In the genomic region with DNA sequence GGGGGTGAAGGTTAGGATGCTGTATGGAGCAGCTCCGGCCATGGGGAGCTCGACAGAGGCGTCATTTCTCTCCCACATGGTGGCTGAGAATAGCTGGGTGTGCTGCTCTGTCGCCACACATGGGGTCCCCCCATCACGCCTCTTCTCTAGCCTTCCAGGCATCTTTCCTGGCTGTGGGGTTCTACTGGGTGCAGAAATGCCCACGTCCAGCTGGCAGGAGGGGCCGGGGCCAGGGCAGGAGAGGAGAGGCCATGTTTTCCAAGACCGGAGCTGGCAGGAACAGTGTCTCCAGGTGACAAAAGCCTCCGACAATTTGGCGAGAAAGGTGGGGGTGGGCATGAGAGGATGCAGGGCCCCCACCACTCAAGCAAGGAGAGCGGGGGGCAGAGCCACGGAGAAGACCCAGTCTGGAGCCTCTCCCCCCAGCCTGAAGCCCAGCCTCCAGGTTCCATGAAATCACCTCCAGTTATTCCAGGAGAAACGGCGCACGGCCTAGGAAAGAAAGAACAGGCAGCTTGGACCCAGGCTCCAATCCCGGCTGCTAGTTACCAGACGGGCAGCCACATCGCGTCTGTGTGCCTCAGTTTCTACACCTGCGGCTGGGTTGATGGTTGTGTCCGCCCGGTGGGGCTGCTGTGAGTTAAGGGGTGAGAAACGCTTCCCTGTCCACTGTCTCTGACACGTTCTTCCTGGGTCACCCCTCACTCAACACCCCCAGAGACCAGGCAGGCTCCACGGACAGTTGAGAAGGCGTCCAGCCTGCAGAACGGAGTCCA, we compare ENCODE assay signal across 9 cellular contexts. TPM values are rescaled to one million over a fixed set of nuclear protein-coding genes. Genes with fewer than 3 reads are reported as not detected.
A peak's percentile ranks its signal among the peaks of the same experiment; 100 is the strongest.
DNase-seq lines count a peak whose midpoint lies in the region; ATAC-seq and TF ChIP-seq lines count a peak whose summit lies in the region.
"Had no signal": no experiment of that assay in that cellular context is flagged by ENCODE, and none has a peak within 500 bp of the region (broad histone marks: within the 10 kb centered on the region; RNA-seq: fewer than 3 reads in every experiment).

No MANE protein-coding gene starts in this region.

- POLR2A ChIA-PET in AG04450 (lab: Yijun Ruan, JAX): interaction anchor here (0.5 to 4.2 kb wide), 10 partner anchors 8 to 156 kb away, joined by 3 to 32 read pairs (median 5); a partner anchor contains a TSS
- POLR2A ChIA-PET in naive thymus-derived CD8-positive, alpha-beta T cell (lab: Charles Lee): interaction anchor here (0.5 to 5.2 kb wide), 6 partner anchors 8 to 494 kb away, joined by 3 to 52 read pairs (median 4); a partner anchor contains a TSS

- peaks cover 16 to 62% (median 47%) of the 10 kb centered on the region in 4 donors for H3K4me1 Mint-ChIP-seq in naive thymus-derived CD8-positive, alpha-beta T cell

- H3K27ac ChIP-seq in AG04450 (ENCODE audit: low read depth, low read length) (peak overlapping the region; percentile 57), KOPT-K1 (ENCODE audit: low read depth, low read length, poor library complexity, severe bottlenecking) (peak overlapping the region; percentile 100)

- peaks cover 48% of the 10 kb centered on the region for H3K36me3 ChIP-seq in KOPT-K1 (ENCODE audit: insufficient read depth, low read length)

- no peak for ATAC-seq in naive thymus-derived CD8-positive, alpha-beta T cell
- no peak for ATAC-seq in HG02970 (IDR thresholded peaks at IDR 0.05; ENCODE audit: low FRiP score, unreplicated experiment)

- peak overlapping the region; percentile 31 to 99 (median 97) for H3K27ac Mint-ChIP-seq in naive thymus-derived CD8-positive, alpha-beta T cell

- CTCF ChIA-PET in AG04450 (lab: Charles Lee): no interaction called here

- DNase-seq in AG04450 (ENCODE audit: low read depth, low spot score): no peak
- DNase-seq in choroid plexus epithelial cell (ENCODE audit: low read depth): no peak
- peak in 1 of 10 donors; percentile 14 for DNase-seq in naive thymus-derived CD8-positive, alpha-beta T cell
- no peak for DNase-seq in stimulated activated CD4-positive, alpha-beta T cell treated with anti-CD3 and anti-CD28 coated beads, Interleukin-2, amount 100 ng/mL, for 48 hours
- DNase-seq in hepatic stellate cell (ENCODE audit: low spot score): no peak
- DNase-seq in SKM-1 treated with dmso at 0.1 percent for 144 hours (lab: John Stamatoyannopoulos, UW; ENCODE audit: unreplicated experiment): no peak
- DNase-seq: effector memory CD4-positive, alpha-beta T cell had no signal

- no peaks in the 10 kb centered on the region for H3K27me3 Mint-ChIP-seq in naive thymus-derived CD8-positive, alpha-beta T cell

- no peaks in the 10 kb centered on the region for H3K27me3 ChIP-seq in AG04450 (ENCODE audit: control insufficient read depth, insufficient read depth, low read length)

- peaks cover 0 to 18% (median 12%) of the 10 kb centered on the region in 3 donors for H3K36me3 Mint-ChIP-seq in naive thymus-derived CD8-positive, alpha-beta T cell

- H3K9me3 ChIP-seq in AG04450 (ENCODE audit: control insufficient read depth, insufficient read depth, low read length): peaks cover 7% of the 10 kb centered on the region; the same call in 1 of the 2 replicates
- H3K9me3 ChIP-seq in KOPT-K1 (ENCODE audit: insufficient read depth, low read length, poor library complexity, severe bottlenecking): no peaks in the 10 kb centered on the region

- H3K4me3 ChIP-seq in AG04450 (ENCODE audit: low read depth, low read length) (peak overlapping the region; percentile 31), choroid plexus epithelial cell (ENCODE audit: low read depth, low read length) (peak overlapping the region; percentile 26)

- no peaks in the 10 kb centered on the region for H3K9me3 Mint-ChIP-seq in naive thymus-derived CD8-positive, alpha-beta T cell

- TF ChIP-seq CTCF in AG04450 (IDR thresholded peaks at IDR 0.05; ENCODE audit: low read depth, low read length) (no peak), choroid plexus epithelial cell (conservative IDR thresholded peaks at IDR 0.05; ENCODE audit: low read depth, low read length) (no peak)

- H3K4me3 Mint-ChIP-seq in naive thymus-derived CD8-positive, alpha-beta T cell: peak overlapping the region; percentile 76 to 94 (median 82)

RNA-seq across cellular contexts. Expression of a gene that starts 27.4 kb away (rescaled TPM):
- 132 and 190 TPM in 2 replicates for polyA plus RNA-seq in AG04450 (2011; rRNA removed)
- polyA minus RNA-seq in AG04450 (2011; rRNA and poly(A)+ RNA removed): 33.8 and 39.0 TPM in 2 replicates
- total RNA-seq in naive thymus-derived CD8-positive, alpha-beta T cell: 10 to 100 TPM; 16.5 to 16.6 TPM
- polyA plus RNA-seq in naive thymus-derived CD8-positive, alpha-beta T cell: 10 to 100 TPM in 1 of 3 donors, 1 to 10 TPM in 2; 8.5 to 45.9 (median 9.5) TPM

RNA-seq across cellular contexts. Expression of a gene that starts 49.2 kb away (rescaled TPM):
- 72.6 and 97.9 TPM in 2 replicates for polyA plus RNA-seq in AG04450 (2011; rRNA removed)
- polyA minus RNA-seq in AG04450 (2011; rRNA and poly(A)+ RNA removed): 98.3 and 137 TPM in 2 replicates
- total RNA-seq in naive thymus-derived CD8-positive, alpha-beta T cell: 100 to 1,000 TPM; 189 to 193 TPM
- 100 to 1,000 TPM in 1 of 3 donors, 10 to 100 TPM in 2; 51.0 to 104 (median 93.7) TPM for polyA plus RNA-seq in naive thymus-derived CD8-positive, alpha-beta T cell
